In genomic region chr11:123018702-123019101, GRCh38 we compare ENCODE assay signal across 33 cellular contexts. TPM values are rescaled to one million over a fixed set of nuclear protein-coding genes. Genes with fewer than 3 reads are reported as not detected.
"Had no signal": no experiment of that assay in that cellular context is flagged by ENCODE, and none has a peak within 500 bp of the region (broad histone marks: within the 10 kb centered on the region; RNA-seq: fewer than 3 reads in every experiment).

No MANE protein-coding gene starts in this region.

- H3K9me3 ChIP-seq: ascending aorta, breast epithelium, esophagus squamous epithelium, gastroesophageal sphincter had no signal

- DNase-seq: activated CD4-positive, alpha-beta memory T cell treated with anti-CD3 and anti-CD28 coated beads for 36 hours; activated CD4-positive, alpha-beta T cell treated with anti-CD3 and anti-CD28 coated beads for 36 hours; activated CD4-positive, alpha-beta T cell treated with anti-CD3 and anti-CD28 coated beads, Interleukin-2, amount 10 ng/mL, durations not matched to agents 24 days and 14 days; activated CD4-positive, CD25-positive, alpha-beta regulatory T cell; activated CD4-positive, CD25-positive, alpha-beta regulatory T cell treated with anti-CD3 and anti-CD28 coated beads, Interleukin-2, amount 50 U/mL, for 72 hours; activated CD8-positive, alpha-beta memory T cell treated with anti-CD3 and anti-CD28 coated beads, Interleukin-2, amount 10 ng/mL, durations not matched to agents 7 days and 5 days; activated CD8-positive, alpha-beta memory T cell treated with anti-CD3 and anti-CD28 coated beads, Interleukin-2, amount 50 U/mL, for 4 hours; activated CD8-positive, alpha-beta T cell treated with anti-CD3 and anti-CD28 coated beads, Interleukin-2, amount 10 ng/mL, durations not matched to agents 7 days and 5 days; activated effector memory CD4-positive, alpha-beta T cell treated with anti-CD3 and anti-CD28 coated beads, Interleukin-2, amount 50 U/mL, for 16 hours; activated naive CD4-positive, alpha-beta T cell treated with anti-CD3 and anti-CD28 coated beads, Interleukin-2, amount 10 ng/mL, durations not matched to agents 7 days and 5 days; activated naive CD8-positive, alpha-beta T cell treated with anti-CD3 and anti-CD28 coated beads, Interleukin-2, amount 10 ng/mL, durations not matched to agents 7 days and 5 days; activated T-cell treated with anti-CD3 and anti-CD28 coated beads, Interleukin-2, amount 50 U/mL, for 1 hour; activated T-cell treated with anti-CD3 and anti-CD28 coated beads, Interleukin-2, amount 50 U/mL, for 48 hours; effector CD4-positive, alpha-beta T cell; effector memory CD8-positive, alpha-beta T cell; erythroblast; esophagus squamous epithelium; foreskin melanocyte; T-helper 2 cell had no signal

- ATAC-seq: activated CD4-positive, alpha-beta T cell treated with anti-CD3 and anti-CD28 coated beads for 36 hours; activated CD8-positive, alpha-beta memory T cell treated with anti-CD3 and anti-CD28 coated beads, Interleukin-2, amount 10 ng/mL, durations not matched to agents 7 days and 5 days; activated CD8-positive, alpha-beta T cell treated with anti-CD3 and anti-CD28 coated beads, Interleukin-2, amount 10 ng/mL, durations not matched to agents 7 days and 5 days; activated naive CD4-positive, alpha-beta T cell treated with anti-CD3 and anti-CD28 coated beads, Interleukin-2, amount 50 U/mL, for 72 hours; effector memory CD8-positive, alpha-beta T cell; gastroesophageal sphincter had no signal

- H3K4me1 ChIP-seq: ascending aorta, breast epithelium had no signal

- H3K27me3 ChIP-seq: ascending aorta, breast epithelium, cardiac muscle cell had no signal

- H3K36me3 ChIP-seq: ascending aorta, breast epithelium, cardiac muscle cell, esophagus squamous epithelium, gastroesophageal sphincter had no signal

- H3K4me3 ChIP-seq: ascending aorta, breast epithelium, cardiac muscle cell, coronary artery, esophagus squamous epithelium, gastroesophageal sphincter had no signal

- H3K27ac ChIP-seq: ascending aorta, breast epithelium, cardiac muscle cell, coronary artery, esophagus squamous epithelium, gastroesophageal sphincter had no signal

RNA-seq across cellular contexts. Expression of gene BSX, which starts 37.1 kb away (rescaled TPM):
- total RNA-seq: activated CD4-positive, alpha-beta memory T cell treated with anti-CD3 and anti-CD28 coated beads for 36 hours; activated CD4-positive, alpha-beta T cell treated with anti-CD3 and anti-CD28 coated beads for 36 hours; activated CD4-positive, alpha-beta T cell treated with anti-CD3 and anti-CD28 coated beads, Interleukin-2, amount 10 ng/mL, durations not matched to agents 24 days and 14 days; activated CD8-positive, alpha-beta memory T cell treated with anti-CD3 and anti-CD28 coated beads for 36 hours; activated CD8-positive, alpha-beta memory T cell treated with anti-CD3 and anti-CD28 coated beads, Interleukin-2, amount 10 ng/mL, durations not matched to agents 7 days and 5 days; activated CD8-positive, alpha-beta T cell treated with anti-CD3 and anti-CD28 coated beads, Interleukin-2, amount 10 ng/mL, durations not matched to agents 7 days and 5 days; activated naive CD4-positive, alpha-beta T cell treated with anti-CD3 and anti-CD28 coated beads, Interleukin-2, amount 50 U/mL, for 72 hours; activated naive CD8-positive, alpha-beta T cell treated with anti-CD3 and anti-CD28 coated beads, Interleukin-2, amount 10 ng/mL, durations not matched to agents 7 days and 5 days; activated T-helper 1 cell treated with anti-CD3 and anti-CD28 coated beads, Interleukin-12 subunit alpha, Interleukin-12 subunit beta, Interleukin-2, Interleukin-4 antibody, amounts not matched to agents 30 ng/mL and 10 ng/mL and 1 ng/mL, durations not matched to agents 14 hours and 24 hours and 36 hours; activated T-helper 2 cell treated with anti-CD3 and anti-CD28 coated beads, Interferon-gamma antibody, Interleukin-2, Interleukin-4, amounts not matched to agents 10 μg/mL and 5 μg/mL and 100 μg/mL, durations not matched to agents 14 hours and 24 hours and 36 hours; ascending aorta; breast epithelium; cardiac muscle cell; cerebellum; esophagus squamous epithelium; fibroblast of lung; fibroblast of villous mesenchyme; gastroesophageal sphincter; glomerular endothelial cell; T-helper 1 cell treated with Interleukin-12 subunit alpha and Interleukin-12 subunit beta and Interleukin-4 antibody, amounts not matched to agents 30 ng/mL and 1 ng/mL, for 36 hours had no signal
